ENCODE assay signal across 8 cellular contexts in the genomic region with DNA sequence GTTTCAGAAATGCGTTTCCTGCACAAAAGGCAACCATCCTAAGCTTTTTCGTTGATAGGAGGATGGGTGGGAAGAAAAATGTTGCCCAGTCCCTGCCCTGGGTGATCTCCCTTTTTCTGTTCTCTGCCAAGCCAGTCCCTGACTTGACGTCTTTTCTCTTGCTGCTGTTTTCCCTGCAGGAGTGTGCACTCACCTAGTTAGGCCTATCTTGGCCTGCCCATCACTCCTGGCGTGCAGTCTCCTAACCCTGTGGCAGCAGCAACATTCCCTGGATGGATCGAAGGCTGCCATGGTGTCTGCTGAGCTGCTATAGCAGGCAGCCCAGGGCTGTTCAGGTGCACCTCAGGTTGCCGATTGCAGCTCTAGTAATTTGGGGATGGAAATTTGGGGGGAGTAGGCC. TPM values are rescaled to one million over a fixed set of nuclear protein-coding genes. Genes with fewer than 3 reads are reported as not detected.
DNase-seq lines count a peak whose midpoint lies in the region; ATAC-seq and TF ChIP-seq lines count a peak whose summit lies in the region.

No MANE protein-coding gene starts in this region.

- H3K27me3 ChIP-seq in upper lobe of right lung, result no peaks in the 10 kb centered on the region

- ATAC-seq in upper lobe of right lung, result no peak

- DNase-seq in activated naive CD4-positive, alpha-beta T cell (lab: John Stamatoyannopoulos, UW), result no peak
- DNase-seq in astrocyte of the cerebellum (ENCODE audit: low read depth) (no peak), lower leg skin (ENCODE audit: low spot score in 2 of 2) (no peak), upper lobe of right lung (no peak), GM10266 (ENCODE audit: extremely low spot score) (no peak), NCI-H128 (lab: John Stamatoyannopoulos, UW; ENCODE audit: unreplicated experiment) (no peak), kidney glomerular epithelial cell (lab: John Stamatoyannopoulos, UW) (no peak)

- in situ Hi-C loops in astrocyte of the cerebellum (cut with HindIII; ENCODE audit: low sequenced_read_pairs), result loop anchor here (25.0 kb wide), 1 partner anchor 124 kb away; the partner anchor contains the start of gene POP5

- peaks cover 4% of the 10 kb centered on the region for H3K36me3 Mint-ChIP-seq in activated naive CD4-positive, alpha-beta T cell treated with anti-CD3 and anti-CD28 coated beads, Interleukin-2, amount 50 U/mL, for 24 hours

- no peaks in the 10 kb centered on the region for H3K9me3 ChIP-seq in upper lobe of right lung

- 27 to 34% methylated on average over 6 of the region's 6 CpGs for WGBS in lower leg skin, 2 donors

- no peaks in the 10 kb centered on the region for H3K9me3 Mint-ChIP-seq in activated naive CD4-positive, alpha-beta T cell treated with anti-CD3 and anti-CD28 coated beads, Interleukin-2, amount 50 U/mL, for 24 hours

- H3K27ac ChIP-seq in upper lobe of right lung, result no peak overlapping the region

- peak overlapping the region; percentile 95 for H3K4me3 Mint-ChIP-seq in activated naive CD4-positive, alpha-beta T cell treated with anti-CD3 and anti-CD28 coated beads, Interleukin-2, amount 50 U/mL, for 24 hours

- H3K4me3 ChIP-seq in astrocyte of the cerebellum (ENCODE audit: low read depth, low read length) (peak overlapping the region; percentile 86), lower leg skin (ENCODE audit: low read depth, poor library complexity, severe bottlenecking) (peak overlapping the region; percentile 74), upper lobe of right lung (peak overlapping the region; percentile 90)

- peak overlapping the region; percentile 83 for H3K27ac Mint-ChIP-seq in activated naive CD4-positive, alpha-beta T cell treated with anti-CD3 and anti-CD28 coated beads, Interleukin-2, amount 50 U/mL, for 24 hours

- TF ChIP-seq POLR2A in lower leg skin (IDR thresholded peaks at IDR 0.05), result no peak

- peaks cover 26% of the 10 kb centered on the region for H3K36me3 ChIP-seq in upper lobe of right lung

- H3K4me1 ChIP-seq in upper lobe of right lung, result peaks cover 16% of the 10 kb centered on the region

- H3K4me1 Mint-ChIP-seq in activated naive CD4-positive, alpha-beta T cell treated with anti-CD3 and anti-CD28 coated beads, Interleukin-2, amount 50 U/mL, for 24 hours, result peaks cover 39% of the 10 kb centered on the region

- H3K27me3 Mint-ChIP-seq in activated naive CD4-positive, alpha-beta T cell treated with anti-CD3 and anti-CD28 coated beads, Interleukin-2, amount 50 U/mL, for 24 hours, result no peaks in the 10 kb centered on the region

- no peak for TF ChIP-seq CTCF in astrocyte of the cerebellum (IDR thresholded peaks at IDR 0.05; ENCODE audit: low read depth, low read length, missing control alignments)
- TF ChIP-seq CTCF in lower leg skin (IDR thresholded peaks at IDR 0.05), result no peak
- TF ChIP-seq CTCF in upper lobe of right lung (IDR thresholded peaks at IDR 0.05), result no peak
- TF ChIP-seq CTCF in GM10266 (IDR thresholded peaks at IDR 0.05; ENCODE audit: control insufficient read depth, insufficient read depth, low read depth, missing control alignments), result no peak

- intact Hi-C loops in lower leg skin (cut with DNase I; ENCODE audit: low total_unique reads), result loop anchor here (5.0 to 10.0 kb wide), 2 partner anchors 64 to 127 kb away; partner anchors contain the start of gene POP5
- intact Hi-C loops in upper lobe of right lung (cut with DNase I), result loop anchor here (5.0 kb wide), 1 partner anchor 64 kb away; no protein-coding TSS in a partner anchor

RNA-seq across cellular contexts. Expression of gene UNC119B, which starts 1.2 kb away (rescaled TPM):
- total RNA-seq in lower leg skin (10 to 100 TPM in 3 of 4 donors, 1 to 10 TPM in 1; 5.0 to 20.3 (median 13.9) TPM), upper lobe of right lung (23.0 TPM)

RNA-seq across cellular contexts. Expression of gene ACADS, which starts 14.2 kb away (rescaled TPM):
- 10 to 100 TPM; 21.3 to 37.1 (median 29.1) TPM for total RNA-seq in lower leg skin
- total RNA-seq in upper lobe of right lung, result 20.9 TPM

RNA-seq across cellular contexts. Expression of gene MLEC, which starts 24.5 kb away (rescaled TPM):
- 10 to 100 TPM; 15.4 to 53.3 (median 40.9) TPM for total RNA-seq in lower leg skin
- 115 TPM for total RNA-seq in upper lobe of right lung
